2 cellular contexts compared by ENCODE assay signal in the genomic region with DNA sequence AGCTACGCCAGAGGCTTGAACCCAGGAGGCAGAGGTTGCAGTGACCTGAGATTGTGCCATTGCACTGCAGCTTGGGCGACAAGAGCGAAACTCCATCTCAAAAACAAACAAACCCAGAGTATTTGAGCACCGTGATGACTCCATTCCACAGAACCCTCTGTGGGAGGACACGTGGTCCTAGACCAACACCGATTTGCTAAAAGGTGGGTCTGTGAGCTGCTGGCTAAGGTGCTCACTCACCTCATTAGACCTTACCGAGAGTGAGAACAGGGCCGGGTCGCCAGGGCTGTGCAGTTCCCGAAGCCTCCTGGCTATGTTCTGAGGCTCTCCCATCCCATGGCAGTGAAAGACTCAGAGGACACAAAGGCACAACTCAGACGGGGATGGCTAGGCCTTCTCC.
TF ChIP-seq lines count a peak whose summit lies in the region.

No MANE protein-coding gene starts in this region.

TF ChIP-seq in SK-N-SH, 30 proteins besides CTCF, POLR2A, EP300 and RAD21 (continued from another document):
- TF ChIP-seq RFX5 (IDR thresholded peaks at IDR 0.05; ENCODE audit: low read length) (no peak), FOXJ3 (CRISPR knock-in tag; IDR thresholded peaks at IDR 0.05) (no peak), RXRA (IDR thresholded peaks at IDR 0.05; ENCODE audit: borderline replicate concordance, low read depth) (no peak), JUND (IDR thresholded peaks at IDR 0.05) (no peak), NRF1 (IDR thresholded peaks at IDR 0.05; ENCODE audit: low read depth, low read length) (no peak), MEF2A (IDR thresholded peaks at IDR 0.05; ENCODE audit: borderline replicate concordance, low read depth) (no peak), YY1 (IDR thresholded peaks at IDR 0.05; ENCODE audit: low read depth) (no peak), SMC3 (IDR thresholded peaks at IDR 0.05; ENCODE audit: low read depth, low read length) (no peak), CHD2 (IDR thresholded peaks at IDR 0.05; ENCODE audit: low read length, partially characterized antibody) (no peak), MXI1 (IDR thresholded peaks at IDR 0.05; ENCODE audit: low read depth, low read length) (no peak)
- TF ChIP-seq, protein P1, sequence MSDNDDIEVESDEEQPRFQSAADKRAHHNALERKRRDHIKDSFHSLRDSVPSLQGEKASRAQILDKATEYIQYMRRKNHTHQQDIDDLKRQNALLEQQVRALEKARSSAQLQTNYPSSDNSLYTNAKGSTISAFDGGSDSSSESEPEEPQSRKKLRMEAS (IDR thresholded peaks at IDR 0.05; ENCODE audit: low read depth) = no peak
- TF ChIP-seq, protein P2, sequence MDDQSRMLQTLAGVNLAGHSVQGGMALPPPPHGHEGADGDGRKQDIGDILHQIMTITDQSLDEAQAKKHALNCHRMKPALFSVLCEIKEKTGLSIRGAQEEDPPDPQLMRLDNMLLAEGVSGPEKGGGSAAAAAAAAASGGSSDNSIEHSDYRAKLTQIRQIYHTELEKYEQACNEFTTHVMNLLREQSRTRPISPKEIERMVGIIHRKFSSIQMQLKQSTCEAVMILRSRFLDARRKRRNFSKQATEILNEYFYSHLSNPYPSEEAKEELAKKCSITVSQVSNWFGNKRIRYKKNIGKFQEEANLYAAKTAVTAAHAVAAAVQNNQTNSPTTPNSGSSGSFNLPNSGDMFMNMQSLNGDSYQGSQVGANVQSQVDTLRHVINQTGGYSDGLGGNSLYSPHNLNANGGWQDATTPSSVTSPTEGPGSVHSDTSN (IDR thresholded peaks at IDR 0.05) = no peak

TF ChIP-seq in SK-N-SH treated with all-trans-retinoic acid at 6 μM for 48 hours, 23 proteins besides CTCF, POLR2A, EP300 and RAD21 (continued from another document):
- TF ChIP-seq BACH2 (CRISPR knock-in tag; IDR thresholded peaks at IDR 0.05; ENCODE audit: borderline replicate concordance) = no peak
- TF ChIP-seq, protein P3, sequence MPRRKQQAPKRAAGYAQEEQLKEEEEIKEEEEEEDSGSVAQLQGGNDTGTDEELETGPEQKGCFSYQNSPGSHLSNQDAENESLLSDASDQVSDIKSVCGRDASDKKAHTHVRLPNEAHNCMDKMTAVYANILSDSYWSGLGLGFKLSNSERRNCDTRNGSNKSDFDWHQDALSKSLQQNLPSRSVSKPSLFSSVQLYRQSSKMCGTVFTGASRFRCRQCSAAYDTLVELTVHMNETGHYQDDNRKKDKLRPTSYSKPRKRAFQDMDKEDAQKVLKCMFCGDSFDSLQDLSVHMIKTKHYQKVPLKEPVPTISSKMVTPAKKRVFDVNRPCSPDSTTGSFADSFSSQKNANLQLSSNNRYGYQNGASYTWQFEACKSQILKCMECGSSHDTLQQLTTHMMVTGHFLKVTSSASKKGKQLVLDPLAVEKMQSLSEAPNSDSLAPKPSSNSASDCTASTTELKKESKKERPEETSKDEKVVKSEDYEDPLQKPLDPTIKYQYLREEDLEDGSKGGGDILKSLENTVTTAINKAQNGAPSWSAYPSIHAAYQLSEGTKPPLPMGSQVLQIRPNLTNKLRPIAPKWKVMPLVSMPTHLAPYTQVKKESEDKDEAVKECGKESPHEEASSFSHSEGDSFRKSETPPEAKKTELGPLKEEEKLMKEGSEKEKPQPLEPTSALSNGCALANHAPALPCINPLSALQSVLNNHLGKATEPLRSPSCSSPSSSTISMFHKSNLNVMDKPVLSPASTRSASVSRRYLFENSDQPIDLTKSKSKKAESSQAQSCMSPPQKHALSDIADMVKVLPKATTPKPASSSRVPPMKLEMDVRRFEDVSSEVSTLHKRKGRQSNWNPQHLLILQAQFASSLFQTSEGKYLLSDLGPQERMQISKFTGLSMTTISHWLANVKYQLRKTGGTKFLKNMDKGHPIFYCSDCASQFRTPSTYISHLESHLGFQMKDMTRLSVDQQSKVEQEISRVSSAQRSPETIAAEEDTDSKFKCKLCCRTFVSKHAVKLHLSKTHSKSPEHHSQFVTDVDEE (CRISPR knock-in tag; IDR thresholded peaks at IDR 0.05) = no peak
- TF ChIP-seq, protein P4, sequence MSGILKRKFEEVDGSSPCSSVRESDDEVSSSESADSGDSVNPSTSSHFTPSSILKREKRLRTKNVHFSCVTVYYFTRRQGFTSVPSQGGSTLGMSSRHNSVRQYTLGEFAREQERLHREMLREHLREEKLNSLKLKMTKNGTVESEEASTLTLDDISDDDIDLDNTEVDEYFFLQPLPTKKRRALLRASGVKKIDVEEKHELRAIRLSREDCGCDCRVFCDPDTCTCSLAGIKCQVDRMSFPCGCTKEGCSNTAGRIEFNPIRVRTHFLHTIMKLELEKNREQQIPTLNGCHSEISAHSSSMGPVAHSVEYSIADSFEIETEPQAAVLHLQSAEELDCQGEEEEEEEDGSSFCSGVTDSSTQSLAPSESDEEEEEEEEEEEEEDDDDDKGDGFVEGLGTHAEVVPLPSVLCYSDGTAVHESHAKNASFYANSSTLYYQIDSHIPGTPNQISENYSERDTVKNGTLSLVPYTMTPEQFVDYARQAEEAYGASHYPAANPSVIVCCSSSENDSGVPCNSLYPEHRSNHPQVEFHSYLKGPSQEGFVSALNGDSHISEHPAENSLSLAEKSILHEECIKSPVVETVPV (CRISPR knock-in tag; IDR thresholded peaks at IDR 0.05) = no peak
- TF ChIP-seq, protein P5, sequence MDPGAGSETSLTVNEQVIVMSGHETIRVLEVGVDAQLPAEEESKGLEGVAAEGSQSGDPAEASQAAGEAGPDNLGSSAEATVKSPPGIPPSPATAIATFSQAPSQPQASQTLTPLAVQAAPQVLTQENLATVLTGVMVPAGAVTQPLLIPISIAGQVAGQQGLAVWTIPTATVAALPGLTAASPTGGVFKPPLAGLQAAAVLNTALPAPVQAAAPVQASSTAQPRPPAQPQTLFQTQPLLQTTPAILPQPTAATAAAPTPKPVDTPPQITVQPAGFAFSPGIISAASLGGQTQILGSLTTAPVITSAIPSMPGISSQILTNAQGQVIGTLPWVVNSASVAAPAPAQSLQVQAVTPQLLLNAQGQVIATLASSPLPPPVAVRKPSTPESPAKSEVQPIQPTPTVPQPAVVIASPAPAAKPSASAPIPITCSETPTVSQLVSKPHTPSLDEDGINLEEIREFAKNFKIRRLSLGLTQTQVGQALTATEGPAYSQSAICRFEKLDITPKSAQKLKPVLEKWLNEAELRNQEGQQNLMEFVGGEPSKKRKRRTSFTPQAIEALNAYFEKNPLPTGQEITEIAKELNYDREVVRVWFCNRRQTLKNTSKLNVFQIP (CRISPR knock-in tag; IDR thresholded peaks at IDR 0.05; ENCODE audit: borderline replicate concordance, low read depth) = no peak
- no peak for TF ChIP-seq GLIS3 (CRISPR knock-in tag; IDR thresholded peaks at IDR 0.05)
- TF ChIP-seq, protein P6, sequence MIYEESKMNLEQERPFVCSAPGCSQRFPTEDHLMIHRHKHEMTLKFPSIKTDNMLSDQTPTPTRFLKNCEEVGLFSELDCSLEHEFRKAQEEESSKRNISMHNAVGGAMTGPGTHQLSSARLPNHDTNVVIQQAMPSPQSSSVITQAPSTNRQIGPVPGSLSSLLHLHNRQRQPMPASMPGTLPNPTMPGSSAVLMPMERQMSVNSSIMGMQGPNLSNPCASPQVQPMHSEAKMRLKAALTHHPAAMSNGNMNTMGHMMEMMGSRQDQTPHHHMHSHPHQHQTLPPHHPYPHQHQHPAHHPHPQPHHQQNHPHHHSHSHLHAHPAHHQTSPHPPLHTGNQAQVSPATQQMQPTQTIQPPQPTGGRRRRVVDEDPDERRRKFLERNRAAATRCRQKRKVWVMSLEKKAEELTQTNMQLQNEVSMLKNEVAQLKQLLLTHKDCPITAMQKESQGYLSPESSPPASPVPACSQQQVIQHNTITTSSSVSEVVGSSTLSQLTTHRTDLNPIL (CRISPR knock-in tag; IDR thresholded peaks at IDR 0.05; ENCODE audit: low read depth) = no peak
- TF ChIP-seq TOX (CRISPR knock-in tag; IDR thresholded peaks at IDR 0.05; ENCODE audit: borderline replicate concordance) = no peak
- no peak for TF ChIP-seq ZNF8 (CRISPR knock-in tag; IDR thresholded peaks at IDR 0.05)
- TF ChIP-seq SNAI2 (CRISPR knock-in tag; IDR thresholded peaks at IDR 0.05) = no peak
- TF ChIP-seq OSR1 (CRISPR knock-in tag; IDR thresholded peaks at IDR 0.05) = no peak
- TF ChIP-seq ARNTL (CRISPR knock-in tag; IDR thresholded peaks at IDR 0.05; ENCODE audit: borderline replicate concordance, low read depth) = no peak
